16 cellular contexts compared by ENCODE assay signal in the genomic region with DNA sequence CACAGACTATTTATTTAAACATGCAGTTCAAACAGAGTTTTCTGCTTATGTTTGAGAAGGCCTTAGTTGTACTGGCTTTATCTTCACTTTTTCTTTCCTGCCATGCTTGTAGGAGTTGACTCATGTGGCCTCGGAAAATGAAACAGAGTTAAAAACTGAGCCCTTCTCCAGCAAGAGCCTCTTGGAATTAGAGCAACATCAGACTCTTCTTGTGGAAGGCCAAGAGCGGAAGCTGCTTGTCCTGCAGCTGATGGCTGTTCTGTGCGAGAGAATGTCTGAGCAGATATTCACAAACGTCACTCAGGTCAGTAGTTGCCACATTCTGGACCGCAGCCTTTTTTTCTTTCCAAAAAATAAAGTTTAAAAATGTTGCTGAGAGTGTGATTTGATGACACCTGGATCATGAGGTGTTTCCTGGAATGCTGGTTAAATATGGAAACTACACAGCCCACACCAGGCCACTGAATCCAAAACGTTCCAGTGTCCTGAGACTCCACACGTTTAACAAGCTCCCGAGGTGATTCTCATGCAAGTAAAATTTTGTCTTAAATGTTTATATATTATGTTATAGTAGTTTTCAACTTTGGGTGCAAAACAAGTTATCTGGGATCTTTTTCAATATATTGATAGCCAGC.
"Had no signal": no experiment of that assay in that cellular context is flagged by ENCODE, and none has a peak within 500 bp of the region (broad histone marks: within the 10 kb centered on the region; RNA-seq: fewer than 3 reads in every experiment).

No MANE protein-coding gene starts in this region.

- H3K4me1 ChIP-seq: esophagus muscularis mucosa, tibial nerve had no signal

- H3K9me3 ChIP-seq: esophagus muscularis mucosa, tibial nerve had no signal

- DNase-seq: activated CD4-positive, alpha-beta T cell treated with anti-CD3 and anti-CD28 coated beads, Interleukin-2, amount 50 U/mL, for 1 hour; activated CD8-positive, alpha-beta memory T cell treated with anti-CD3 and anti-CD28 coated beads for 24 hours; activated naive CD4-positive, alpha-beta T cell treated with anti-CD3 and anti-CD28 coated beads for 36 hours; activated naive CD8-positive, alpha-beta T cell treated with anti-CD3 and anti-CD28 coated beads, Interleukin-2, amount 50 U/mL, for 24 hours; foreskin fibroblast; glutamatergic neuron; naive B cell; posterior cingulate gyrus; stimulated activated CD4-positive, alpha-beta T cell treated with anti-CD3 and anti-CD28 coated beads, Interleukin-4, amount 100 ng/mL, for 1 hour; stimulated activated naive B cell treated with anti-CD40 and anti-IgM and Interleukin-4, amounts not matched to agents 10 μg/mL and 1 μg/mL and 100 μg/mL, for 72 hours had no signal

- ATAC-seq: activated CD4-positive, CD25-positive, alpha-beta regulatory T cell treated with anti-CD3 and anti-CD28 coated beads, Interleukin-2, amount 50 U/mL, for 24 hours; activated naive CD8-positive, alpha-beta T cell treated with anti-CD3 and anti-CD28 coated beads, Interleukin-2, amount 50 U/mL, for 24 hours; activated T-helper 17 cell treated with anti-CD3 and anti-CD28 coated beads, Interleukin-2, amount 50 U/mL, for 72 hours; stimulated activated naive B cell treated with anti-CD40 and anti-IgM and Interleukin-4, amounts not matched to agents 10 μg/mL and 1 μg/mL and 100 μg/mL, for 72 hours had no signal

- FAIRE-seq: colon had no signal

- H3K4me3 ChIP-seq: esophagus muscularis mucosa, SK-N-MC, tibial nerve had no signal

- H3K27ac ChIP-seq: esophagus muscularis mucosa, SK-N-MC, tibial nerve had no signal

- H3K27me3 ChIP-seq: esophagus muscularis mucosa, tibial nerve had no signal
